Comparison of ENCODE assay signal across 16 cellular contexts in genomic region chr10:62266611-62267010, GRCh38. TPM values are rescaled to one million over a fixed set of nuclear protein-coding genes. Genes with fewer than 3 reads are reported as not detected.
DNase-seq lines count a peak whose midpoint lies in the region; ATAC-seq, FAIRE-seq and TF ChIP-seq lines count a peak whose summit lies in the region.
"Had no signal": no experiment of that assay in that cellular context is flagged by ENCODE, and none has a peak within 500 bp of the region (broad histone marks: within the 10 kb centered on the region; RNA-seq: fewer than 3 reads in every experiment).

No MANE protein-coding gene starts in this region.

- H3K4me1 ChIP-seq in ACC112 (ENCODE audit: control insufficient read depth, insufficient read depth, low read length, unreplicated experiment) (peaks cover 21% of the 10 kb centered on the region), iPS-20b (ENCODE audit: insufficient read depth, low read length) (peaks cover 24% of the 10 kb centered on the region; the same call in 1 of the 2 replicates)

- no peak overlapping the region for H3K9ac ChIP-seq in iPS-20b (ENCODE audit: low read depth, low read length)

- H3K4me3 ChIP-seq in ACC112 (ENCODE audit: low read depth, low read length) (0 out of 2 replicates have a peak overlapping the region, but pooled peaks have one; percentile 22), iPS-20b (ENCODE audit: low read length) (peak overlapping the region; percentile 98; the same call in 1 of the 2 replicates)
- H3K4me3 ChIP-seq: Peyer's patch, suprapubic skin had no signal

- DNase-seq in HFFc6 (no peak), RPMI7951 (ENCODE audit: low read depth) (peak; percentile 21), dedifferentiated amniotic fluid mesenchymal stem cell (ENCODE audit: extremely low spot score) (no peak), RCC 7860 (ENCODE audit: low spot score) (no peak), osteocyte (ENCODE audit: extremely low spot score, unreplicated experiment) (no peak)
- DNase-seq: activated CD4-positive, alpha-beta memory T cell treated with anti-CD3 and anti-CD28 coated beads for 36 hours; activated effector memory CD4-positive, alpha-beta T cell treated with anti-CD3 and anti-CD28 coated beads, Interleukin-2, amount 50 U/mL, for 16 hours; effector memory CD4-positive, alpha-beta T cell; NCI-H2081 treated with DMSO at 0.1 percent for 48 hours; Peyer's patch; T-helper 2 cell had no signal

- no peaks in the 10 kb centered on the region for H3K36me3 Mint-ChIP-seq in HFFc6 (ENCODE audit: low read depth)
- no peaks in the 10 kb centered on the region for H3K36me3 Mint-ChIP-seq in osteocyte (ENCODE audit: unreplicated experiment)
- H3K36me3 Mint-ChIP-seq: activated CD4-positive, alpha-beta memory T cell treated with anti-CD3 and anti-CD28 coated beads for 36 hours had no signal

- H3K36me3 ChIP-seq in ACC112 (ENCODE audit: insufficient read depth, low read length): no peaks in the 10 kb centered on the region
- peaks cover 16% of the 10 kb centered on the region for H3K36me3 ChIP-seq in iPS-20b (ENCODE audit: insufficient read depth, low read depth, low read length)
- H3K36me3 ChIP-seq: Peyer's patch, suprapubic skin had no signal

- H3K27me3 ChIP-seq in ACC112 (ENCODE audit: insufficient read depth, low read length): no peaks in the 10 kb centered on the region
- peaks cover 9% of the 10 kb centered on the region for H3K27me3 ChIP-seq in iPS-20b (ENCODE audit: insufficient read depth, low read length)
- H3K27me3 ChIP-seq: Peyer's patch, suprapubic skin had no signal

- H3K79me2 ChIP-seq in ACC112 (ENCODE audit: control insufficient read depth, insufficient read depth, low read length, unreplicated experiment): peaks cover 7% of the 10 kb centered on the region

- H2AFZ ChIP-seq in ACC112 (ENCODE audit: low read length, unreplicated experiment): no peak overlapping the region

- H3K27ac Mint-ChIP-seq in HFFc6 (no peak overlapping the region), osteocyte (ENCODE audit: unreplicated experiment) (no peak overlapping the region)
- H3K27ac Mint-ChIP-seq: activated CD4-positive, alpha-beta memory T cell treated with anti-CD3 and anti-CD28 coated beads for 36 hours had no signal

- H3K27ac ChIP-seq in ACC112 (ENCODE audit: low read depth, low read length) (no peak overlapping the region), iPS-20b (ENCODE audit: low read length) (no peak overlapping the region)
- H3K27ac ChIP-seq: Peyer's patch, suprapubic skin had no signal

- TF ChIP-seq CTCF in HFFc6 (IDR thresholded peaks at IDR 0.05) (no peak), osteocyte (IDR thresholded peaks at IDR 0.05) (no peak)

- no peaks in the 10 kb centered on the region for H3K9me3 Mint-ChIP-seq in HFFc6
- H3K9me3 Mint-ChIP-seq in osteocyte (ENCODE audit: unreplicated experiment): no peaks in the 10 kb centered on the region
- H3K9me3 Mint-ChIP-seq: activated CD4-positive, alpha-beta memory T cell treated with anti-CD3 and anti-CD28 coated beads for 36 hours had no signal

- no peaks in the 10 kb centered on the region for H3K9me3 ChIP-seq in iPS-20b (ENCODE audit: insufficient read depth, low read depth, low read length)
- H3K9me3 ChIP-seq: Peyer's patch, suprapubic skin had no signal

- no peak for ATAC-seq in GM18505 (IDR thresholded peaks at IDR 0.05; ENCODE audit: unreplicated experiment)

- peak overlapping the region; percentile 91 for H3K4me3 Mint-ChIP-seq in HFFc6
- no peak overlapping the region for H3K4me3 Mint-ChIP-seq in osteocyte (ENCODE audit: unreplicated experiment)
- H3K4me3 Mint-ChIP-seq: activated CD4-positive, alpha-beta memory T cell treated with anti-CD3 and anti-CD28 coated beads for 36 hours had no signal

- peaks cover 82% of the 10 kb centered on the region for H3K4me1 Mint-ChIP-seq in HFFc6 (ENCODE audit: low read depth)
- H3K4me1 Mint-ChIP-seq in osteocyte (ENCODE audit: unreplicated experiment): peaks cover 27% of the 10 kb centered on the region

- no peak for FAIRE-seq in RCC 7860 (lab: Jason Lieb, UNC)
- FAIRE-seq: islet of Langerhans had no signal

- H3K27me3 Mint-ChIP-seq in HFFc6 (ENCODE audit: insufficient read depth) (no peaks in the 10 kb centered on the region), osteocyte (ENCODE audit: unreplicated experiment) (peaks cover 2% of the 10 kb centered on the region)

- TF ChIP-seq POLR2A in GM18505 (IDR thresholded peaks at IDR 0.05; ENCODE audit: borderline replicate concordance, extremely low read depth, insufficient read depth, insufficient read length): no peak

RNA-seq across cellular contexts. Expression of gene RTKN2, which starts 2.0 kb away (rescaled TPM):
- total RNA-seq in HFFc6 (2021; fragmentation: NEBNext Ultra II Directional; extraction: Animal tissue kit (Norgen Biotek cat#: 25700)): 1 to 10 TPM; 2.9 to 5.5 (median 4.6) TPM
- total RNA-seq in RPMI7951 (2014; rRNA removed; shearing (Covaris generic)): 9.9 and 11.4 TPM in 2 replicates
- total RNA-seq in osteocyte: 1.9 and 2.4 TPM in 2 replicates
